In the genomic region with DNA sequence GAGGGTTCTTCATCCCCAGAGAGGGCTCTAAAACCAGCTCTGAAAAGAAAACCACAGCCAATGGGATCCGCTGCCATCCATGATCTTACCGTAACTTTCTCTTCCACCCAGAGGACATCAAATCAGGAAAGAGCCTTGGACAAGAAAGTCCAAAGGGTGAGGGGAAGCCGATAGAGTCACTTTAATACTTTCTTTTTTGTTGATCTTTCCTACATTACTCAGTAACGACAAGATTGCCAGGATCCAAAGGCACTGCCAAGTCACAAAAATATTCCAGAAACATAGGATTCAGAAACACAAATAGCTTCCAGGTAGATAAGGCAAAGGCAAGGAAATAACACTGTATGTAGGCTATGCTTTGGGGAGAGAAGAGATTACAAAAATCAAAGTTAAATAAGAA, we compare ENCODE assay signal across 7 cellular contexts. TPM values are rescaled to one million over a fixed set of nuclear protein-coding genes. Genes with fewer than 3 reads are reported as not detected.
"Had no signal": no experiment of that assay in that cellular context is flagged by ENCODE, and none has a peak within 500 bp of the region (broad histone marks: within the 10 kb centered on the region; RNA-seq: fewer than 3 reads in every experiment).

No MANE protein-coding gene starts in this region.

RNA-seq across cellular contexts. Expression of a gene that starts 17.0 kb away (rescaled TPM):
- total RNA-seq: GM23248, GM23338, H1, H4, H7, H9, HFFc6 had no signal
- polyA plus RNA-seq: GM23248, GM23338, H1 had no signal
